In the genomic region with DNA sequence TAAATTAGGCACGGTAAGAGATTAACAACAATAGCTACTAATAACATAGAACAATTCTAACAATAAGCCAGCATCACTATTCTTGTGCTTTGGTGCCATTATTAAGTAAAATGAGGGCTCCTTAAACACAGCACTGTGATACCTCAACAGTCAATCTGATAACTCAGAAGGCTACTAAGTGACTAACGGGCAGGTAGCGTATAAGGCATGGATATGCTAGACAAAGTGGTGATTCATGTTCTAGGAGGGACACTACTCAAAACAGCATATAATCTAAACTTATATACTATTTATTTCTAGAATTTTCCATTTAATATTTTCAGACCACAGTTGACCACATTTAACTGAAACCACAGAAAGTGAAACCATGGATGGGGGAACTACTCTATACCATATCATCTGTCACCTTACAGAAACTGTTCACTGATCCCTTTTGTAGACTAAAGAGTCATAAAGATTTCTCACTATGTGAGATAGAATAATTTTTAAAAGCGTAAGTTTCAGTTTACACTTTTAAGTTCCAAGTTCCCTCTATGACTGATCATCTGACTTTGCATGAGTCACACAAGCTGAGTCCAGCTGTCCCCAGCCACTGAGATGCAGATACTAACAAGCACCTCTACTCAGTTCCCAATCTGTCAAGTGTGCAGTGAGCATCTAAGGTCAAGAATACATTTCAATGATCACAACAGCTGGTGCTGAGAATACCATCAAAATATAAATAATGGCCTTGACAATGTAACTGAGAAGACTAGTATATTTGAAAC, we compare ENCODE assay signal across 8 cellular contexts.
A peak's percentile ranks its signal among the peaks of the same experiment; 100 is the strongest.
DNase-seq lines count a peak whose midpoint lies in the region; ATAC-seq lines count a peak whose summit lies in the region.
"Not testable (repeated sequence)": the region's sequence is repeated elsewhere in the genome, so short reads cannot be mapped to it uniquely, and the experiment has no call there.

No MANE protein-coding gene starts in this region.

- intact Hi-C loops in activated CD4-positive, alpha-beta T cell treated with anti-CD3 and anti-CD28 coated beads for 36 hours (cut with DNase I, micrococcal nuclease): not testable (repeated sequence)

- H3K36me3 Mint-ChIP-seq in activated CD4-positive, alpha-beta T cell treated with anti-CD3 and anti-CD28 coated beads for 36 hours (ENCODE audit: low read depth): not testable (repeated sequence)

- not testable (repeated sequence) for H3K27me3 Mint-ChIP-seq in activated CD4-positive, alpha-beta T cell treated with anti-CD3 and anti-CD28 coated beads for 36 hours; stimulated activated naive CD8-positive, alpha-beta T cell treated with anti-CD3 and anti-CD28 coated beads, Interleukin-15, amount 100 ng/mL, for 72 hours

- H3K4me3 Mint-ChIP-seq in activated CD4-positive, alpha-beta T cell treated with anti-CD3 and anti-CD28 coated beads for 36 hours; stimulated activated naive CD8-positive, alpha-beta T cell treated with anti-CD3 and anti-CD28 coated beads, Interleukin-15, amount 100 ng/mL, for 72 hours: not testable (repeated sequence)

- H3K4me1 Mint-ChIP-seq in activated CD4-positive, alpha-beta T cell treated with anti-CD3 and anti-CD28 coated beads for 36 hours; stimulated activated naive CD8-positive, alpha-beta T cell treated with anti-CD3 and anti-CD28 coated beads, Interleukin-15, amount 100 ng/mL, for 72 hours: not testable (repeated sequence)

- peak; percentile 93 for ATAC-seq in GM18861 (IDR thresholded peaks at IDR 0.05; ENCODE audit: unreplicated experiment)
- peak; percentile 98 for ATAC-seq in GM19397 (IDR thresholded peaks at IDR 0.05; ENCODE audit: unreplicated experiment)
- peak; percentile 96 for ATAC-seq in GM21529 (IDR thresholded peaks at IDR 0.05; ENCODE audit: unreplicated experiment)
- peak; percentile 98 for ATAC-seq in HG02798 (IDR thresholded peaks at IDR 0.05; ENCODE audit: poor library complexity, unreplicated experiment)
- ATAC-seq in HG03066 (IDR thresholded peaks at IDR 0.05; ENCODE audit: low read depth, unreplicated experiment): peak; percentile 92
- peak; percentile 98 for ATAC-seq in HG03442 (IDR thresholded peaks at IDR 0.05; ENCODE audit: unreplicated experiment)
- ATAC-seq in activated CD4-positive, alpha-beta T cell treated with anti-CD3 and anti-CD28 coated beads for 36 hours: peak; percentile 76
- ATAC-seq in stimulated activated naive CD8-positive, alpha-beta T cell treated with anti-CD3 and anti-CD28 coated beads, Interleukin-15, amount 100 ng/mL, for 72 hours: peak; percentile 74

- H3K9me3 Mint-ChIP-seq in activated CD4-positive, alpha-beta T cell treated with anti-CD3 and anti-CD28 coated beads for 36 hours (ENCODE audit: low read depth); stimulated activated naive CD8-positive, alpha-beta T cell treated with anti-CD3 and anti-CD28 coated beads, Interleukin-15, amount 100 ng/mL, for 72 hours: not testable (repeated sequence)

- not testable (repeated sequence) for H3K27ac Mint-ChIP-seq in activated CD4-positive, alpha-beta T cell treated with anti-CD3 and anti-CD28 coated beads for 36 hours; stimulated activated naive CD8-positive, alpha-beta T cell treated with anti-CD3 and anti-CD28 coated beads, Interleukin-15, amount 100 ng/mL, for 72 hours

- POLR2A ChIA-PET in activated CD4-positive, alpha-beta T cell treated with anti-CD3 and anti-CD28 coated beads for 36 hours (lab: Charles Lee): not testable (repeated sequence)

- not testable (repeated sequence) for DNase-seq in activated CD4-positive, alpha-beta T cell treated with anti-CD3 and anti-CD28 coated beads for 36 hours; stimulated activated naive CD8-positive, alpha-beta T cell treated with anti-CD3 and anti-CD28 coated beads, Interleukin-15, amount 100 ng/mL, for 72 hours

- CTCF ChIA-PET in activated CD4-positive, alpha-beta T cell treated with anti-CD3 and anti-CD28 coated beads for 36 hours (lab: Charles Lee): not testable (repeated sequence)
